In the genomic region with DNA sequence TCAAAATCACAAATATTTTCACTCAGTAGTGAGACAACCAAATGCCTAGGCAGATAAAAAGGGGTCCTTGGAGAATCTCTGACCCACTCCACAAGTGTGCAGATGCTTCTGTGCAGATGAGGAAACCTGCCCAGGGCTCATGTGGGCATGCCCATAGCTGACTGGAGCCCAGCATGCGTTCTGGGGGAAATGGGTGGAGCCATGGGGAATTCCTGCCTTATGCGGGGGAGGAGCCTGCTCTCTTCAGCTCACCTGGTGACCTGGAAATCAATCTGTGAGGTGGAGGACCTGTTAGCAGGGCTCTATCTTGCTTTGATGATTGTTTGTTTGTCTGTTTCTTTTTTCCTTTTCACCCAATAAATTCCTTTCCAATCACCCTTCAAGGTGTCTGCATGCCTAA, we compare ENCODE assay signal across 17 cellular contexts. TPM values are rescaled to one million over a fixed set of nuclear protein-coding genes. Genes with fewer than 3 reads are reported as not detected.
DNase-seq lines count a peak whose midpoint lies in the region; FAIRE-seq and TF ChIP-seq lines count a peak whose summit lies in the region.
"Had no signal": no experiment of that assay in that cellular context is flagged by ENCODE, and none has a peak within 500 bp of the region (broad histone marks: within the 10 kb centered on the region; RNA-seq: fewer than 3 reads in every experiment).

No MANE protein-coding gene starts in this region.

- H3K9me3 Mint-ChIP-seq in activated naive CD4-positive, alpha-beta T cell treated with anti-CD3 and anti-CD28 coated beads, Interleukin-2, amount 50 U/mL, for 24 hours: no peaks in the 10 kb centered on the region
- H3K9me3 Mint-ChIP-seq in activated naive CD4-positive, alpha-beta T cell treated with anti-CD3 and anti-CD28 coated beads, Interleukin-2, amount 10 ng/mL, durations not matched to agents 7 days and 5 days: no peaks in the 10 kb centered on the region
- H3K9me3 Mint-ChIP-seq in activated CD4-positive, alpha-beta T cell treated with anti-CD3 and anti-CD28 coated beads, Interleukin-2, amount 10 ng/mL, durations not matched to agents 24 days and 14 days: peaks cover 6% of the 10 kb centered on the region

- no peak overlapping the region for H3K4me3 Mint-ChIP-seq in activated naive CD4-positive, alpha-beta T cell treated with anti-CD3 and anti-CD28 coated beads, Interleukin-2, amount 50 U/mL, for 24 hours
- no peak overlapping the region for H3K4me3 Mint-ChIP-seq in activated naive CD4-positive, alpha-beta T cell treated with anti-CD3 and anti-CD28 coated beads, Interleukin-2, amount 10 ng/mL, durations not matched to agents 7 days and 5 days
- H3K4me3 Mint-ChIP-seq in activated CD4-positive, alpha-beta T cell treated with anti-CD3 and anti-CD28 coated beads, Interleukin-2, amount 10 ng/mL, durations not matched to agents 24 days and 14 days: no peak overlapping the region

- no peaks in the 10 kb centered on the region for H3K27me3 ChIP-seq in bronchial epithelial cell (ENCODE audit: control insufficient read depth, insufficient read depth, low read length)

- no peaks in the 10 kb centered on the region for H3K9me3 ChIP-seq in kidney (ENCODE audit: control insufficient read depth in 1 of 2, low read length in 2 of 2)

- intact Hi-C loops in activated CD4-positive, alpha-beta T cell treated with anti-CD3 and anti-CD28 coated beads, Interleukin-2, amount 10 ng/mL, durations not matched to agents 24 days and 14 days (cut with micrococcal nuclease): no loop called here
- intact Hi-C loops in kidney (cut with DNase I): no loop called here

- no peaks in the 10 kb centered on the region for H3K27me3 Mint-ChIP-seq in activated naive CD4-positive, alpha-beta T cell treated with anti-CD3 and anti-CD28 coated beads, Interleukin-2, amount 50 U/mL, for 24 hours
- no peaks in the 10 kb centered on the region for H3K27me3 Mint-ChIP-seq in activated naive CD4-positive, alpha-beta T cell treated with anti-CD3 and anti-CD28 coated beads, Interleukin-2, amount 10 ng/mL, durations not matched to agents 7 days and 5 days
- H3K27me3 Mint-ChIP-seq in activated CD4-positive, alpha-beta T cell treated with anti-CD3 and anti-CD28 coated beads, Interleukin-2, amount 10 ng/mL, durations not matched to agents 24 days and 14 days: no peaks in the 10 kb centered on the region

- FAIRE-seq in bronchial epithelial cell (lab: Jason Lieb, UNC) (no peak), kidney (lab: Jason Lieb, UNC) (no peak)

- H3K27ac ChIP-seq in kidney (ENCODE audit: low read depth in 2 of 2, low read length in 2 of 2): no peak overlapping the region

- H3K4me1 Mint-ChIP-seq in activated naive CD4-positive, alpha-beta T cell treated with anti-CD3 and anti-CD28 coated beads, Interleukin-2, amount 50 U/mL, for 24 hours: peaks cover 43% of the 10 kb centered on the region
- peaks cover 9% of the 10 kb centered on the region for H3K4me1 Mint-ChIP-seq in activated naive CD4-positive, alpha-beta T cell treated with anti-CD3 and anti-CD28 coated beads, Interleukin-2, amount 10 ng/mL, durations not matched to agents 7 days and 5 days
- H3K4me1 Mint-ChIP-seq in activated CD4-positive, alpha-beta T cell treated with anti-CD3 and anti-CD28 coated beads, Interleukin-2, amount 10 ng/mL, durations not matched to agents 24 days and 14 days: peaks cover 14% of the 10 kb centered on the region

- H3K4me1 ChIP-seq in kidney (ENCODE audit: control insufficient read depth in 1 of 2, insufficient read depth in 1 of 2, low read depth in 1 of 2, low read length in 2 of 2): no peaks in the 10 kb centered on the region

- peaks cover 21% of the 10 kb centered on the region for H3K36me3 Mint-ChIP-seq in activated naive CD4-positive, alpha-beta T cell treated with anti-CD3 and anti-CD28 coated beads, Interleukin-2, amount 50 U/mL, for 24 hours
- H3K36me3 Mint-ChIP-seq in activated naive CD4-positive, alpha-beta T cell treated with anti-CD3 and anti-CD28 coated beads, Interleukin-2, amount 10 ng/mL, durations not matched to agents 7 days and 5 days: peaks cover 23% of the 10 kb centered on the region
- H3K36me3 Mint-ChIP-seq in activated CD4-positive, alpha-beta T cell treated with anti-CD3 and anti-CD28 coated beads, Interleukin-2, amount 10 ng/mL, durations not matched to agents 24 days and 14 days (ENCODE audit: low read depth): peaks cover 25% of the 10 kb centered on the region

- no peak for DNase-seq in activated naive CD4-positive, alpha-beta T cell treated with anti-CD3 and anti-CD28 coated beads, Interleukin-2, amount 10 ng/mL, durations not matched to agents 7 days and 5 days
- DNase-seq in bronchial epithelial cell (ENCODE audit: low read depth) (peak; percentile 13), iPS-NIHi11 (ENCODE audit: low spot score) (peak; percentile 18), kidney (no peak), D341Med (ENCODE audit: low spot score) (no peak), activated gamma-delta T cell treated with Interleukin-2 at 50 U/mL for 16 hours (no peak)
- DNase-seq in activated CD4-positive, alpha-beta T cell treated with anti-CD3 and anti-CD28 coated beads, Interleukin-2, amount 10 ng/mL, durations not matched to agents 24 days and 14 days: no peak
- DNase-seq: DMS 273 treated with DMSO at 0.1 percent for 48 hours, HCEC 1CT, NCI-H1105 treated with DMSO at 0.1 percent for 48 hours, NCI-H1694 treated with DMSO at 0.1 percent for 48 hours, NCI-H2107, NCI-H2227 treated with DMSO at 0.1 percent for 48 hours, NCI-H524 had no signal

- no peak overlapping the region for H3K4me3 ChIP-seq in bronchial epithelial cell (ENCODE audit: low read depth, low read length)
- H3K4me3 ChIP-seq in kidney (ENCODE audit: low read length in 2 of 2): no peak overlapping the region

- peak overlapping the region; percentile 13 for H3K27ac Mint-ChIP-seq in activated naive CD4-positive, alpha-beta T cell treated with anti-CD3 and anti-CD28 coated beads, Interleukin-2, amount 50 U/mL, for 24 hours
- H3K27ac Mint-ChIP-seq in activated naive CD4-positive, alpha-beta T cell treated with anti-CD3 and anti-CD28 coated beads, Interleukin-2, amount 10 ng/mL, durations not matched to agents 7 days and 5 days: no peak overlapping the region
- no peak overlapping the region for H3K27ac Mint-ChIP-seq in activated CD4-positive, alpha-beta T cell treated with anti-CD3 and anti-CD28 coated beads, Interleukin-2, amount 10 ng/mL, durations not matched to agents 24 days and 14 days

- CTCF ChIA-PET in activated naive CD4-positive, alpha-beta T cell treated with anti-CD3 and anti-CD28 coated beads, Interleukin-2, amount 10 ng/mL, durations not matched to agents 7 days and 5 days (lab: Charles Lee): no interaction called here

- H3K36me3 ChIP-seq in bronchial epithelial cell (ENCODE audit: control insufficient read depth, insufficient read depth, low read length) (no peaks in the 10 kb centered on the region), kidney (ENCODE audit: control insufficient read depth in 1 of 2, insufficient read depth in 2 of 2, low read length in 2 of 2) (no peaks in the 10 kb centered on the region)

- H3K9ac ChIP-seq in kidney (ENCODE audit: low read length in 2 of 2): no peak overlapping the region

- TF ChIP-seq CTCF in bronchial epithelial cell (IDR thresholded peaks at IDR 0.05; ENCODE audit: insufficient read depth, low read length, severe bottlenecking) (no peak), kidney (IDR thresholded peaks at IDR 0.05; ENCODE audit: borderline replicate concordance, extremely low read depth, insufficient read depth) (no peak)

RNA-seq across cellular contexts. Expression of a gene that starts 23.4 kb away (rescaled TPM):
- not detected in 2 replicates for total RNA-seq in bronchial epithelial cell
- total RNA-seq in activated CD4-positive, alpha-beta T cell treated with anti-CD3 and anti-CD28 coated beads, Interleukin-2, amount 10 ng/mL, durations not matched to agents 24 days and 14 days: not detected in 2 replicates
- total RNA-seq in kidney: 47.2 TPM
- polyA plus RNA-seq in kidney (ENCODE audit: insufficient read depth, low read depth, low replicate concordance): 22.7 TPM
- total RNA-seq: A172, LHCN-M2 had no signal

Comparison
In these comparisons a context has a peak if more than half of its experiments do, and no peak if none do; other contexts are left out.
1. DNase-seq: peak in bronchial epithelial cell (single experiment) and iPS-NIHi11 (single experiment); none in activated naive CD4-positive, alpha-beta T cell treated with anti-CD3 and anti-CD28 coated beads, Interleukin-2, amount 10 ng/mL, durations not matched to agents 7 days and 5 days (single experiment), activated CD4-positive, alpha-beta T cell treated with anti-CD3 and anti-CD28 coated beads, Interleukin-2, amount 10 ng/mL, durations not matched to agents 24 days and 14 days (single experiment), kidney (single experiment), D341Med (single experiment) and activated gamma-delta T cell treated with Interleukin-2 at 50 U/mL for 16 hours (single experiment).
2. RNA of a gene that starts 23.4 kb away (total RNA-seq): 47.2 TPM in kidney (single experiment); not detected in bronchial epithelial cell and not detected in activated CD4-positive, alpha-beta T cell treated with anti-CD3 and anti-CD28 coated beads, Interleukin-2, amount 10 ng/mL, durations not matched to agents 24 days and 14 days; every median in the first group is over 10 times any median in the second.